ENCODE assay signal across 17 cellular contexts in the genomic region with DNA sequence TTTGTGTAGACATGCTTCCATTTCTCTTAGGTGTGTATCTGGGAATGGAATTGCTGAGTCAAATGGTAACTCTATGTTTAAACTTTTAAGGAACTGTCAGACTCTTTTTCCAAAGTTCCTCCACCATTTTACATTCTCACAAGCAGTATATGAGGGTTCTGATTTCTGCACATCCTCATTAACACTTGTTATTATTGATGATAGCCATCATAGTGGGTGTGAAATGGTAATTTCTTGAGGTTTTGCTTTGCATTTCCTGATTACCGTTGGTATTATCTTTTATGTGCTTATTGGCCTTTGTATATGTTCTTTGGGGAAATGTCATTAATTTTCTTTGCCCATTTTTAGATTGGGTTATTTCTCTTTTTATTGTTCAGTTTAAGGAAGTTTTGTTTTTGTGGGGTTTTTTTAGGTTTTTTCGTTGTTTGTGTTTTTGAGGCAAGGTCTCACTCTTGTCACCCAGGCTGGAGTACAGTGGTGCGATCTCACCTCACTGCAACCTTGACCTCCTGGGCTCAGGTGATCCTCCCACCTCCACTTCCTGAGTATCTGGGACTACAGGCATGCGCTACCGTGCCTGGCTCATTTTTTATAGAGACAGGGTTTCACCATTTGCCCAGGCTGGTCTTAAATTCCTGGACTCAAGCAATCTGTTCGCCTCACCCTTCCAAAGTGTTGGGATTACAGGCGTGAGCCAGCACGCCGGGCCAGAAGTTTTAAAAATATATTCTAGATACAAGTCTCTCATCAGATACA. TPM values are rescaled to one million over a fixed set of nuclear protein-coding genes. Genes with fewer than 3 reads are reported as not detected.
DNase-seq lines count a peak whose midpoint lies in the region; ATAC-seq, FAIRE-seq and TF ChIP-seq lines count a peak whose summit lies in the region.
"Had no signal": no experiment of that assay in that cellular context is flagged by ENCODE, and none has a peak within 500 bp of the region (broad histone marks: within the 10 kb centered on the region; RNA-seq: fewer than 3 reads in every experiment).

No MANE protein-coding gene starts in this region.

- peak overlapping the region; percentile 54 for H3K27ac ChIP-seq in left ventricle myocardium inferior (replicated peaks)
- peak overlapping the region; percentile 27 for H3K27ac ChIP-seq in psoas muscle
- peak overlapping the region in 1 of 5 donors; percentile 55 for H3K27ac ChIP-seq in stomach
- no peak overlapping the region for H3K27ac ChIP-seq in small intestine (ENCODE audit: low read depth in 1 of 2, low read length in 1 of 2)
- H3K27ac ChIP-seq: GM23248, hepatocyte had no signal

- H3K36me3 ChIP-seq in left ventricle myocardium inferior (peaks cover 32% of the 10 kb centered on the region), psoas muscle (ENCODE audit: insufficient read depth in 1 of 2, low read depth in 1 of 2) (peaks cover 3 to 23% of the 10 kb centered on the region in 2 donors), stomach (peaks cover 14 to 52% (median 49%) of the 10 kb centered on the region in 4 donors), small intestine (ENCODE audit: control insufficient read depth in 2 of 2, insufficient read depth in 2 of 2, low read length in 2 of 2) (peaks cover 2 to 6% of the 10 kb centered on the region in 2 donors)

- intact Hi-C loops in Right ventricle myocardium inferior (cut with DNase I), result no loop called here
- intact Hi-C loops in cardiac septum (cut with DNase I), result no loop called here
- intact Hi-C loops in left ventricle myocardium inferior (cut with micrococcal nuclease), result no loop called here
- intact Hi-C loops in psoas muscle (cut with DNase I), result no loop called here
- intact Hi-C loops in stomach (cut with DNase I; ENCODE audit: low total_unique reads), result no loop called here

- H3K4me1 Mint-ChIP-seq in activated naive CD8-positive, alpha-beta T cell (ENCODE audit: low read depth), result peaks cover 59% of the 10 kb centered on the region

- ATAC-seq in Right ventricle myocardium inferior, result peak; percentile 37
- ATAC-seq in psoas muscle, result peak in 1 of 4 donors; percentile 26
- ATAC-seq: sciatic nerve had no signal

- FAIRE-seq in small intestine (lab: Jason Lieb, UNC), result no peak

- TF ChIP-seq EP300 in stomach (IDR thresholded peaks at IDR 0.05), result no peak

- peaks cover 31% of the 10 kb centered on the region for H3K36me3 Mint-ChIP-seq in activated naive CD8-positive, alpha-beta T cell

- H3K9me3 Mint-ChIP-seq in activated naive CD8-positive, alpha-beta T cell (ENCODE audit: low read depth), result no peaks in the 10 kb centered on the region

- H3K27me3 ChIP-seq in left ventricle myocardium inferior (ENCODE audit: low read depth), result no peaks in the 10 kb centered on the region
- H3K27me3 ChIP-seq in psoas muscle (ENCODE audit: insufficient read depth in 3 of 3, low read length in 2 of 3), result no peaks in the 10 kb centered on the region
- no peaks in the 10 kb centered on the region for H3K27me3 ChIP-seq in stomach
- H3K27me3 ChIP-seq in small intestine (ENCODE audit: control insufficient read depth in 2 of 2, insufficient read depth in 2 of 2, low read length in 2 of 2), result no peaks in the 10 kb centered on the region
- H3K27me3 ChIP-seq: ascending aorta, hepatocyte, MG63 had no signal

- no peak for TF ChIP-seq CTCF in left ventricle myocardium inferior (IDR thresholded peaks at IDR 0.05; ENCODE audit: borderline replicate concordance)
- no peak for TF ChIP-seq CTCF in psoas muscle (IDR thresholded peaks at IDR 0.05)
- TF ChIP-seq CTCF in stomach (IDR thresholded peaks at IDR 0.05), result no peak

- peak overlapping the region; percentile 77 for H3K27ac Mint-ChIP-seq in activated naive CD8-positive, alpha-beta T cell

- H3K9me3 ChIP-seq in left ventricle myocardium inferior (replicated peaks), result no peaks in the 10 kb centered on the region
- no peaks in the 10 kb centered on the region for H3K9me3 ChIP-seq in psoas muscle
- no peaks in the 10 kb centered on the region for H3K9me3 ChIP-seq in stomach
- H3K9me3 ChIP-seq in small intestine (ENCODE audit: control insufficient read depth, low read depth), result no peaks in the 10 kb centered on the region
- H3K9me3 ChIP-seq: ascending aorta, MG63 had no signal

- H3K4me1 ChIP-seq in left ventricle myocardium inferior, result peaks cover 15% of the 10 kb centered on the region
- no peaks in the 10 kb centered on the region for H3K4me1 ChIP-seq in psoas muscle
- H3K4me1 ChIP-seq in stomach, result peaks cover 0 to 17% (median 4%) of the 10 kb centered on the region in 4 donors
- peaks cover 0 to 3% of the 10 kb centered on the region in 2 donors for H3K4me1 ChIP-seq in small intestine (ENCODE audit: control insufficient read depth in 2 of 2, insufficient read depth in 1 of 2, low read depth in 1 of 2, low read length in 1 of 2)
- H3K4me1 ChIP-seq: Caco-2 had no signal

- 58 to 77% (median 65%) methylated on average over 9 of the region's 9 CpGs for WGBS in psoas muscle, 3 donors
- WGBS in stomach, 5 donors, result 83 to 90% (median 87%) methylated on average over 9 of the region's 9 CpGs
- 61 to 78% (median 70%) methylated on average over 9 of the region's 9 CpGs for WGBS in small intestine, 3 donors

- no peak for DNase-seq in Right ventricle myocardium inferior (ENCODE audit: missing footprints)
- no peak for DNase-seq in cardiac septum (ENCODE audit: low spot score)
- no peak for DNase-seq in left ventricle myocardium inferior
- DNase-seq in psoas muscle, result no peak
- no peak for DNase-seq in stimulated activated CD4-positive, alpha-beta T cell treated with anti-CD3 and anti-CD28 coated beads, Interleukin-2, amount 100 ng/mL, for 24 hours
- DNase-seq in stomach, result no peak
- DNase-seq in small intestine, result no peak
- DNase-seq: Caco-2, EL, GM23248, islet precursor cell, MG63, NCI-H1694 treated with DMSO at 0.1 percent for 48 hours had no signal

- peak overlapping the region; percentile 58 for H3K4me3 Mint-ChIP-seq in activated naive CD8-positive, alpha-beta T cell

- H3K27me3 Mint-ChIP-seq in activated naive CD8-positive, alpha-beta T cell, result no peaks in the 10 kb centered on the region

- TF ChIP-seq POLR2A in stomach (IDR thresholded peaks at IDR 0.05), result no peak

- H3K4me3 ChIP-seq in left ventricle myocardium inferior (no peak overlapping the region), psoas muscle (no peak overlapping the region), stomach (no peak overlapping the region), small intestine (ENCODE audit: low read depth in 1 of 2, low read length in 2 of 2) (no peak overlapping the region)
- H3K4me3 ChIP-seq: ascending aorta, GM23248, hepatocyte, MG63 had no signal

RNA-seq across cellular contexts. Expression of gene NAA16, which starts 34.3 kb away (rescaled TPM):
- 7.4 TPM for total RNA-seq in Right ventricle myocardium inferior
- 10.2 TPM for total RNA-seq in cardiac septum
- total RNA-seq in left ventricle myocardium inferior, result 6.5 TPM
- 10 to 100 TPM in 1 of 4 donors, 1 to 10 TPM in 3; 6.8 to 22.3 (median 8.3) TPM for total RNA-seq in psoas muscle
- 10 to 100 TPM in 1 of 3 donors, 1 to 10 TPM in 2; 3.5 to 12.2 (median 8.1) TPM for polyA plus RNA-seq in psoas muscle
- 100 to 1,000 TPM in 1 of 5 donors, 10 to 100 TPM in 4; 19.4 to 114 (median 46.7) TPM for total RNA-seq in stomach
- 10 to 100 TPM in 1 of 3 donors, 1 to 10 TPM in 2; 6.0 to 11.9 (median 8.5) TPM for polyA plus RNA-seq in stomach
- 1 to 10 TPM; 5.1 to 7.2 (median 5.7) TPM for polyA plus RNA-seq in small intestine

Comparison
In these comparisons a context has a peak if more than half of its experiments do, and no peak if none do; other contexts are left out.
1. H3K27ac ChIP-seq: peak in left ventricle myocardium inferior (single experiment) and psoas muscle (single experiment); none in small intestine (0 of 2).